ENCODE assay signal across 27 cellular contexts in the genomic region with DNA sequence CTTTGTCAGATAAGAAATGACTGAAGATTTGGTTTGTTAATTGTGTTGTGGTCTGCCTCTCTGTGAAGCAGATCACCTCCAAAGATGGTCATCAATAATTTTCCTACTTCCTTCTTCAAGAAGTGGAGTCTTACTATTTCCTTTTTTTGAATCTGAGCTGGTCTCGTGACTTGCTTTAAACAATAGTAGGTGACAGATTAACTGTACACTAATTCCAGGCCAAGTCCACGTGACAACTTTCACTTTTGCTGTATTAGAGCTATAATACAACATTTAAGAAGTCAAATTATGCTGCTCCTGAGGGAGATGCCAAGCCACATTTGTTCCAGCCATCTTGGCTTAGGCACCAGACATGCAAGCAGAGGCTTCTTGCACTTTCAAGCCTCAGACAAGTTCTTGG.
DNase-seq lines count a peak whose midpoint lies in the region; ATAC-seq, FAIRE-seq and TF ChIP-seq lines count a peak whose summit lies in the region.
"Had no signal": no experiment of that assay in that cellular context is flagged by ENCODE, and none has a peak within 500 bp of the region (broad histone marks: within the 10 kb centered on the region; RNA-seq: fewer than 3 reads in every experiment).

No MANE protein-coding gene starts in this region.

- 0% methylated on average over 2 of the region's 2 CpGs for WGBS in GM12878 (ENCODE audit: insufficient coverage, insufficient replicate concordance, low lambda C conversion rate, missing lambda C conversion rate)
- WGBS in pancreas, 2 donors: 52 to 63% methylated on average over 2 of the region's 2 CpGs

- TF ChIP-seq POLR2A in GM12878 (IDR thresholded peaks at IDR 0.05; ENCODE audit: low read depth, low read length): no peak

- no peaks in the 10 kb centered on the region for H3K36me3 Mint-ChIP-seq in GM23338 (ENCODE audit: low read depth)
- H3K36me3 Mint-ChIP-seq: CD4-positive, alpha-beta memory T cell had no signal

- H3K36me3 ChIP-seq in GM23338 (ENCODE audit: insufficient read depth) (no peaks in the 10 kb centered on the region), Loucy (ENCODE audit: insufficient read depth, low read length) (no peaks in the 10 kb centered on the region), GM12878 (ENCODE audit: control insufficient read depth in 2 of 2, insufficient read depth in 2 of 2, low read length in 1 of 2) (no peaks in the 10 kb centered on the region), pancreas (no peaks in the 10 kb centered on the region)
- H3K36me3 ChIP-seq: BLaER1 treated with 17β-estradiol and CSF1 and Interleukin-3, amounts not matched to agents 10 nM and 100 nM; HAP-1; Peyer's patch had no signal

- FAIRE-seq in GM12878 (lab: Jason Lieb, UNC) (no peak), pancreas (lab: Jason Lieb, UNC) (no peak)
- FAIRE-seq: A549, GM12891 had no signal

- H3K4me1 ChIP-seq in GM23338 (ENCODE audit: insufficient read depth) (peaks cover 14% of the 10 kb centered on the region), Loucy (ENCODE audit: insufficient read depth, low read length, poor library complexity, severe bottlenecking) (no peaks in the 10 kb centered on the region), GM12878 (ENCODE audit: control insufficient read depth, insufficient read depth, low read length) (no peaks in the 10 kb centered on the region), pancreas (peaks cover 0 to 4% (median 0%) of the 10 kb centered on the region in 3 donors)
- H3K4me1 ChIP-seq: A549; BLaER1 treated with 17β-estradiol and CSF1 and Interleukin-3, amounts not matched to agents 10 nM and 100 nM; Caco-2; HAP-1; Peyer's patch had no signal

- H3K4me3 ChIP-seq in GM23338 (no peak overlapping the region), Loucy (ENCODE audit: low read length, poor library complexity, severe bottlenecking) (no peak overlapping the region), GM12878 (no peak overlapping the region), pancreas (no peak overlapping the region)
- H3K4me3 ChIP-seq: A549; BLaER1 treated with 17β-estradiol and CSF1 and Interleukin-3, amounts not matched to agents 10 nM and 100 nM; GM23248; HAP-1; Peyer's patch; SK-N-MC had no signal

- peaks cover 7% of the 10 kb centered on the region; the same call in 2 of the 3 replicates for H3K4me1 Mint-ChIP-seq in GM23338
- H3K4me1 Mint-ChIP-seq: CD4-positive, alpha-beta memory T cell; T-helper 17 cell had no signal

- DNase-seq in GM23338 (ENCODE audit: low spot score) (no peak), GM12878 (ENCODE audit: low read depth, low spot score) (no peak), renal cortical epithelial cell (ENCODE audit: low read depth) (peak; percentile 1), pancreas (no peak), GM10248 (ENCODE audit: extremely low spot score) (no peak), GM13976 (ENCODE audit: low spot score) (no peak)
- DNase-seq: AML-193; Caco-2; CD4-positive, alpha-beta memory T cell; GM23248; IMR-90; KG1; NCI-H1092; NCI-H1436 treated with DMSO at 0.1 percent for 48 hours; NCI-H187 treated with DMSO at 0.1 percent for 48 hours; NCI-H2171 treated with DMSO at 0.1 percent for 48 hours; NCI-H524 treated with DMSO at 0.1 percent for 48 hours; NCI-H82; Peyer's patch; SIG-M5; T-helper 17 cell had no signal

- H3K27me3 Mint-ChIP-seq in GM23338 (ENCODE audit: insufficient read depth, low read depth, poor library complexity): no peaks in the 10 kb centered on the region
- H3K27me3 Mint-ChIP-seq: CD4-positive, alpha-beta memory T cell; T-helper 17 cell had no signal

- H3K9me2 ChIP-seq in GM23338 (ENCODE audit: insufficient read depth): no peaks in the 10 kb centered on the region
- no peaks in the 10 kb centered on the region; the same call in 1 of the 2 replicates for H3K9me2 ChIP-seq in Loucy (replicated peaks; ENCODE audit: low read depth, low read length)

- H3K9ac ChIP-seq in Loucy (ENCODE audit: low read depth, low read length, poor library complexity, severe bottlenecking): no peak overlapping the region
- no peak overlapping the region for H3K9ac ChIP-seq in GM12878 (ENCODE audit: control insufficient read depth, insufficient read depth, low read length)
- H3K9ac ChIP-seq: BLaER1 treated with 17β-estradiol and CSF1 and Interleukin-3, amounts not matched to agents 10 nM and 100 nM; GM23248 had no signal

- TF ChIP-seq EP300 in GM12878 (IDR thresholded peaks at IDR 0.05; ENCODE audit: borderline replicate concordance in 1 of 2, control insufficient read depth in 1 of 2, low read depth in 2 of 2, low read length in 2 of 2): no peak

- BruUV-seq in GM12878 (replicated peaks; lab: Mats Ljungman, UMichigan): no TSS peak

- TF ChIP-seq CTCF in GM23338 (conservative IDR thresholded peaks at IDR 0.05; ENCODE audit: low read depth in 2 of 2) (no peak), Loucy (conservative IDR thresholded peaks at IDR 0.05; ENCODE audit: low read length) (no peak), GM12878 (IDR thresholded peaks at IDR 0.05 in 2 of 3, conservative IDR thresholded peaks at IDR 0.05 in 1 of 3; ENCODE audit: control insufficient read depth in 2 of 3, extremely low read depth in 1 of 3, insufficient read depth in 1 of 3, low read depth in 3 of 3, low read length in 3 of 3) (no peak), pancreas (IDR thresholded peaks at IDR 0.05) (no peak), GM10248 (IDR thresholded peaks at IDR 0.05; ENCODE audit: control extremely low read depth, extremely low read depth, low read depth, missing control alignments) (no peak), GM13976 (IDR thresholded peaks at IDR 0.05; ENCODE audit: borderline replicate concordance, control extremely low read depth, extremely low read depth, insufficient read depth, missing control alignments) (no peak)

- H3K9me3 ChIP-seq in Loucy (ENCODE audit: insufficient read depth, low read depth, low read length) (no peaks in the 10 kb centered on the region), GM12878 (replicated peaks; ENCODE audit: control insufficient read depth, insufficient read depth, low read length) (no peaks in the 10 kb centered on the region), pancreas (no peaks in the 10 kb centered on the region)
- H3K9me3 ChIP-seq: A549; BLaER1 treated with 17β-estradiol and CSF1 and Interleukin-3, amounts not matched to agents 10 nM and 100 nM; Caco-2; HAP-1; Peyer's patch had no signal

- in situ Hi-C loops in GM12878 (cut with MboI): no loop called here
- in situ Hi-C loops in GM13976 (cut with MboI; ENCODE audit: low sequenced_read_pairs, unreplicated experiment): no loop called here

- H3K27ac Mint-ChIP-seq in GM23338: peak overlapping the region; percentile 70
- H3K27ac Mint-ChIP-seq: CD4-positive, alpha-beta memory T cell; T-helper 17 cell had no signal

- intact Hi-C loops in GM12878 (cut with micrococcal nuclease; ENCODE audit: unreplicated experiment): no loop called here
- intact Hi-C loops in pancreas (cut with DNase I): no loop called here

- POLR2A ChIA-PET in GM12878 (lab: Charles Lee) (no interaction called here), GM10248 (lab: Yijun Ruan, JAX) (no interaction called here)

- CTCF ChIA-PET in GM12878 (lab: Yijun Ruan, JAX): interaction anchor here (0.6 kb wide), 1 partner anchor 30 kb away, joined by 4 read pairs; no protein-coding TSS in a partner anchor
- CTCF ChIA-PET in GM10248 (lab: Yijun Ruan, JAX): interaction anchor here (1.2 kb wide), 1 partner anchor 23 kb away, joined by 3 read pairs; no protein-coding TSS in a partner anchor

- H3K4me3 Mint-ChIP-seq in GM23338: no peak overlapping the region
- H3K4me3 Mint-ChIP-seq: CD4-positive, alpha-beta memory T cell; T-helper 17 cell had no signal

- RAD21 ChIA-PET in GM12878 (lab: Charles Lee; ENCODE audit: unreplicated experiment): no interaction called here

- TF ChIP-seq RAD21 in GM12878 (IDR thresholded peaks at IDR 0.05; ENCODE audit: insufficient read depth, low read depth, low read length): no peak

- H3K27ac ChIP-seq in GM23338 (ENCODE audit: low read depth) (no peak overlapping the region), GM12878 (ENCODE audit: control insufficient read depth, insufficient read depth) (no peak overlapping the region), pancreas (no peak overlapping the region)
- H3K27ac ChIP-seq: A549; BLaER1 treated with 17β-estradiol and CSF1 and Interleukin-3, amounts not matched to agents 10 nM and 100 nM; GM23248; Peyer's patch; SK-N-MC had no signal

- H4K20me1 ChIP-seq in GM23338 (replicated peaks; ENCODE audit: insufficient read depth) (no peaks in the 10 kb centered on the region), Loucy (ENCODE audit: insufficient read depth, low read length, poor library complexity, severe bottlenecking) (no peaks in the 10 kb centered on the region), GM12878 (ENCODE audit: control insufficient read depth, insufficient read depth) (no peaks in the 10 kb centered on the region)
- H4K20me1 ChIP-seq: BLaER1 treated with 17β-estradiol and CSF1 and Interleukin-3, amounts not matched to agents 10 nM and 100 nM had no signal

- H3K9me3 Mint-ChIP-seq in GM23338: no peaks in the 10 kb centered on the region

- ATAC-seq in GM23338 (no peak), GM12878 (peak; percentile 76), pancreas (no peak)
- ATAC-seq: A549, T-helper 17 cell had no signal

- SMC1A ChIA-PET in GM12878 (lab: Charles Lee; ENCODE audit: uncharacterized antibody, unreplicated experiment): interaction anchor here (0.6 to 1.3 kb wide), 2 partner anchors 12 to 94 kb away, joined by 3 read pairs; no protein-coding TSS in a partner anchor

- H3K27me3 ChIP-seq in GM23338 (ENCODE audit: insufficient read depth) (no peaks in the 10 kb centered on the region), Loucy (ENCODE audit: insufficient read depth, low read length, poor library complexity, severe bottlenecking) (no peaks in the 10 kb centered on the region), GM12878 (replicated peaks in 1 of 2; ENCODE audit: control insufficient read depth in 2 of 2, insufficient read depth in 2 of 2, low read length in 1 of 2) (no peaks in the 10 kb centered on the region), pancreas (no peaks in the 10 kb centered on the region)
- H3K27me3 ChIP-seq: BLaER1 treated with 17β-estradiol and CSF1 and Interleukin-3, amounts not matched to agents 10 nM and 100 nM; Peyer's patch had no signal

- H2AFZ ChIP-seq in GM23338: peak overlapping the region; percentile 64; the same call in 1 of the 2 replicates
- H2AFZ ChIP-seq in Loucy (ENCODE audit: low read length): 0 out of 2 replicates have a peak overlapping the region, but pooled peaks have one; percentile 21
- no peak overlapping the region for H2AFZ ChIP-seq in GM12878 (ENCODE audit: control insufficient read depth, low read depth, low read length)
- H2AFZ ChIP-seq: GM23248 had no signal

- H3K4me2 ChIP-seq in GM23338 (no peak overlapping the region), Loucy (ENCODE audit: low read depth, low read length, poor library complexity, severe bottlenecking) (no peak overlapping the region), GM12878 (ENCODE audit: control insufficient read depth, insufficient read depth) (no peak overlapping the region)
- H3K4me2 ChIP-seq: A549; BLaER1 treated with 17β-estradiol and CSF1 and Interleukin-3, amounts not matched to agents 10 nM and 100 nM had no signal

- H3F3A ChIP-seq in GM23338 (replicated peaks; ENCODE audit: low read depth) (no peaks in the 10 kb centered on the region), Loucy (ENCODE audit: low read depth) (no peaks in the 10 kb centered on the region)

- H3K79me2 ChIP-seq in GM23338 (replicated peaks; ENCODE audit: insufficient read depth) (no peaks in the 10 kb centered on the region), Loucy (ENCODE audit: insufficient read depth, low read length) (no peaks in the 10 kb centered on the region), GM12878 (ENCODE audit: control insufficient read depth, insufficient read depth, low read length) (no peaks in the 10 kb centered on the region)
